ENCODE assay signal across 1 cellular context in the genomic region with DNA sequence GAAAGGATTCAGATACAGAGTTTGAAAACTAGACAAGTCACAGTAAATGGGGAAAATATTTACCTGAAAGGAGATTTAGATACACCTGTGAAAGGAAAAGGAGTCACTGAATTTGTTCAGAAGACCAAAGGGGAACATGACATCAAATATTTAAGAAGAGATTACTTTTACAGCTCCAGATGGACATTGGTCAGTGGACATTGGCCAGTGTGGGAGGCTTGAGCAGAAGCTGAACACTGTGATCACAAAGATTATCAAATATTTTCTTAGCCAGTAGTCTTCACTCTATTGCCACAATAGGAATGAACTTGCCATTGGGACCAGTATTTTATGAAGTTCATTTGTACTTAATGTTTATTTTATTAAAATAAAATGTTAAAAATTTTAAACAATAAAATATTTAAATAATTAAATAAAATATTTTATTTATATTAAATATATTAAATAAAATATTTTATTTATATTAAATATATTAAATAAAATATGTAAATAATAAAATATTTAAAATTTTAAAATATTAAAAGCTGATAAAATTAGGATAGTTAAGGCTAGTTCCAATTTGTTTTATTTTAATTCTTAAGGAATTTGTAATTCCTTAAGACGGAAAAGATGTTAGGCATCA.
TF ChIP-seq lines count a peak whose summit lies in the region.

No MANE protein-coding gene starts in this region.

TF ChIP-seq in WTC11, 78 proteins besides CTCF, POLR2A, EP300 and RAD21 (continued from another document):
- TF ChIP-seq ZBTB43 (CRISPR knock-in tag; IDR thresholded peaks at IDR 0.05) = no peak
TF ChIP-seq in WTC11: peak in this region for 1.
